In genomic region chr11:96424693-96425092, GRCh38 we compare ENCODE assay signal across 16 cellular contexts. TPM values are rescaled to one million over a fixed set of nuclear protein-coding genes. Genes with fewer than 3 reads are reported as not detected.
A peak's percentile ranks its signal among the peaks of the same experiment; 100 is the strongest.
DNase-seq lines count a peak whose midpoint lies in the region; ATAC-seq and TF ChIP-seq lines count a peak whose summit lies in the region.
"Had no signal": no experiment of that assay in that cellular context is flagged by ENCODE, and none has a peak within 500 bp of the region (broad histone marks: within the 10 kb centered on the region; RNA-seq: fewer than 3 reads in every experiment).

No MANE protein-coding gene starts in this region.

- DNase-seq in activated naive CD8-positive, alpha-beta T cell treated with anti-CD3 and anti-CD28 coated beads for 36 hours: no peak
- peak; percentile 71 for DNase-seq in fibroblast of mammary gland (ENCODE audit: low read depth)
- DNase-seq in stromal cell of bone marrow (ENCODE audit: low read depth): peak; percentile 28
- no peak for DNase-seq in activated T-helper 2 cell treated with anti-CD3 and anti-CD28 coated beads, Interferon-gamma antibody, Interleukin-2, Interleukin-4, amounts not matched to agents 10 μg/mL and 5 μg/mL and 100 μg/mL, durations not matched to agents 14 hours and 24 hours and 36 hours (ENCODE audit: low spot score)
- no peak for DNase-seq in SHP77 treated with DMSO at 0.1 percent for 48 hours (lab: John Stamatoyannopoulos, UW)
- DNase-seq: activated CD4-positive, alpha-beta T cell treated with anti-CD3 and anti-CD28 coated beads, Interleukin-2, amount 50 U/mL, for 48 hours; activated effector memory CD4-positive, alpha-beta T cell treated with anti-CD3 and anti-CD28 coated beads, Interleukin-2, amount 50 U/mL, for 16 hours; cerebellar nuclear complex; lower lobe of right lung; MV-4-11; NCI-H2107 had no signal

- no peaks in the 10 kb centered on the region for H3K9me3 Mint-ChIP-seq in activated naive CD8-positive, alpha-beta T cell (ENCODE audit: low read depth)
- H3K9me3 Mint-ChIP-seq in activated naive CD8-positive, alpha-beta T cell treated with anti-CD3 and anti-CD28 coated beads for 36 hours: no peaks in the 10 kb centered on the region
- H3K9me3 Mint-ChIP-seq in activated T-helper 2 cell treated with anti-CD3 and anti-CD28 coated beads, Interferon-gamma antibody, Interleukin-2, Interleukin-4, amounts not matched to agents 10 μg/mL and 5 μg/mL and 100 μg/mL, durations not matched to agents 14 hours and 24 hours and 36 hours: no peaks in the 10 kb centered on the region

- no peak for TF ChIP-seq CTCF in fibroblast of mammary gland (conservative IDR thresholded peaks at IDR 0.05; ENCODE audit: control insufficient read depth, insufficient read depth, low read depth, low read length)

- no peak overlapping the region for H3K4me3 ChIP-seq in fibroblast of mammary gland (ENCODE audit: control insufficient read depth, low read depth, low read length)
- H3K4me3 ChIP-seq: lower lobe of right lung, skin epidermis had no signal

- intact Hi-C loops in activated T-helper 2 cell treated with anti-CD3 and anti-CD28 coated beads, Interferon-gamma antibody, Interleukin-2, Interleukin-4, amounts not matched to agents 10 μg/mL and 5 μg/mL and 100 μg/mL, durations not matched to agents 14 hours and 24 hours and 36 hours (cut with micrococcal nuclease): no loop called here

- H3K27me3 Mint-ChIP-seq in activated naive CD8-positive, alpha-beta T cell: peaks cover 12% of the 10 kb centered on the region
- H3K27me3 Mint-ChIP-seq in activated naive CD8-positive, alpha-beta T cell treated with anti-CD3 and anti-CD28 coated beads for 36 hours: peaks cover 46% of the 10 kb centered on the region
- peaks cover 33% of the 10 kb centered on the region for H3K27me3 Mint-ChIP-seq in activated T-helper 2 cell treated with anti-CD3 and anti-CD28 coated beads, Interferon-gamma antibody, Interleukin-2, Interleukin-4, amounts not matched to agents 10 μg/mL and 5 μg/mL and 100 μg/mL, durations not matched to agents 14 hours and 24 hours and 36 hours (ENCODE audit: low read depth)

- H3K27ac Mint-ChIP-seq in activated naive CD8-positive, alpha-beta T cell: peak overlapping the region; percentile 24
- no peak overlapping the region for H3K27ac Mint-ChIP-seq in activated naive CD8-positive, alpha-beta T cell treated with anti-CD3 and anti-CD28 coated beads for 36 hours
- H3K27ac Mint-ChIP-seq in activated T-helper 2 cell treated with anti-CD3 and anti-CD28 coated beads, Interferon-gamma antibody, Interleukin-2, Interleukin-4, amounts not matched to agents 10 μg/mL and 5 μg/mL and 100 μg/mL, durations not matched to agents 14 hours and 24 hours and 36 hours: no peak overlapping the region

- no peaks in the 10 kb centered on the region for H3K36me3 Mint-ChIP-seq in activated naive CD8-positive, alpha-beta T cell
- no peaks in the 10 kb centered on the region for H3K36me3 Mint-ChIP-seq in activated naive CD8-positive, alpha-beta T cell treated with anti-CD3 and anti-CD28 coated beads for 36 hours
- no peaks in the 10 kb centered on the region for H3K36me3 Mint-ChIP-seq in activated T-helper 2 cell treated with anti-CD3 and anti-CD28 coated beads, Interferon-gamma antibody, Interleukin-2, Interleukin-4, amounts not matched to agents 10 μg/mL and 5 μg/mL and 100 μg/mL, durations not matched to agents 14 hours and 24 hours and 36 hours (ENCODE audit: low read depth)

- H3K4me3 Mint-ChIP-seq in activated naive CD8-positive, alpha-beta T cell: no peak overlapping the region
- no peak overlapping the region for H3K4me3 Mint-ChIP-seq in activated naive CD8-positive, alpha-beta T cell treated with anti-CD3 and anti-CD28 coated beads for 36 hours
- no peak overlapping the region for H3K4me3 Mint-ChIP-seq in activated T-helper 2 cell treated with anti-CD3 and anti-CD28 coated beads, Interferon-gamma antibody, Interleukin-2, Interleukin-4, amounts not matched to agents 10 μg/mL and 5 μg/mL and 100 μg/mL, durations not matched to agents 14 hours and 24 hours and 36 hours (ENCODE audit: low read depth)
- H3K4me3 Mint-ChIP-seq: neural crest cell had no signal

- ATAC-seq in SK-N-SH treated with all-trans-retinoic acid at 6 μM for 48 hours (peak; percentile 50), HG03196 (IDR thresholded peaks at IDR 0.05; ENCODE audit: unreplicated experiment) (no peak)
- ATAC-seq: lower lobe of right lung had no signal

- H3K4me1 Mint-ChIP-seq in activated naive CD8-positive, alpha-beta T cell (ENCODE audit: low read depth): peaks cover 6% of the 10 kb centered on the region
- peaks cover 6% of the 10 kb centered on the region for H3K4me1 Mint-ChIP-seq in activated naive CD8-positive, alpha-beta T cell treated with anti-CD3 and anti-CD28 coated beads for 36 hours
- H3K4me1 Mint-ChIP-seq in activated T-helper 2 cell treated with anti-CD3 and anti-CD28 coated beads, Interferon-gamma antibody, Interleukin-2, Interleukin-4, amounts not matched to agents 10 μg/mL and 5 μg/mL and 100 μg/mL, durations not matched to agents 14 hours and 24 hours and 36 hours (ENCODE audit: low read depth): peaks cover 17% of the 10 kb centered on the region

TF ChIP-seq in SK-N-SH treated with all-trans-retinoic acid at 6 μM for 48 hours, 23 proteins besides CTCF, POLR2A, EP300 and RAD21:
- TF ChIP-seq TOX (CRISPR knock-in tag; IDR thresholded peaks at IDR 0.05; ENCODE audit: borderline replicate concordance) (no peak), TCF4 (CRISPR knock-in tag; IDR thresholded peaks at IDR 0.05; ENCODE audit: borderline replicate concordance) (no peak), ZFP30 (CRISPR knock-in tag; IDR thresholded peaks at IDR 0.05) (no peak), ESRRG (CRISPR knock-in tag; IDR thresholded peaks at IDR 0.05) (no peak), ISL1 (CRISPR knock-in tag; IDR thresholded peaks at IDR 0.05) (peak; percentile 47)

RNA-seq across cellular contexts. Expression of gene JRKL, which starts 34.9 kb away (rescaled TPM):
- total RNA-seq in activated naive CD8-positive, alpha-beta T cell treated with anti-CD3 and anti-CD28 coated beads for 36 hours: 1 to 10 TPM; 8.5 to 9.7 TPM
- total RNA-seq in activated T-helper 2 cell treated with anti-CD3 and anti-CD28 coated beads, Interferon-gamma antibody, Interleukin-2, Interleukin-4, amounts not matched to agents 10 μg/mL and 5 μg/mL and 100 μg/mL, durations not matched to agents 14 hours and 24 hours and 36 hours: 11.8 and 12.9 TPM in 2 replicates

RNA-seq across cellular contexts. Expression of gene CCDC82, which starts 35.0 kb away (rescaled TPM):
- total RNA-seq in activated naive CD8-positive, alpha-beta T cell treated with anti-CD3 and anti-CD28 coated beads for 36 hours: 10 to 100 TPM; 25.0 to 28.3 TPM
- total RNA-seq in activated T-helper 2 cell treated with anti-CD3 and anti-CD28 coated beads, Interferon-gamma antibody, Interleukin-2, Interleukin-4, amounts not matched to agents 10 μg/mL and 5 μg/mL and 100 μg/mL, durations not matched to agents 14 hours and 24 hours and 36 hours: 35.4 and 38.6 TPM in 2 replicates

Comparison
In these comparisons a context has a peak if more than half of its experiments do, and no peak if none do; other contexts are left out.
1. DNase-seq: peak in fibroblast of mammary gland (single experiment) and stromal cell of bone marrow (single experiment); none in activated naive CD8-positive, alpha-beta T cell treated with anti-CD3 and anti-CD28 coated beads for 36 hours (single experiment), activated T-helper 2 cell treated with anti-CD3 and anti-CD28 coated beads, Interferon-gamma antibody, Interleukin-2, Interleukin-4, amounts not matched to agents 10 μg/mL and 5 μg/mL and 100 μg/mL, durations not matched to agents 14 hours and 24 hours and 36 hours (single experiment) and SHP77 treated with DMSO at 0.1 percent for 48 hours (single experiment).